Comparison of ENCODE assay signal across 8 cellular contexts in the genomic region with DNA sequence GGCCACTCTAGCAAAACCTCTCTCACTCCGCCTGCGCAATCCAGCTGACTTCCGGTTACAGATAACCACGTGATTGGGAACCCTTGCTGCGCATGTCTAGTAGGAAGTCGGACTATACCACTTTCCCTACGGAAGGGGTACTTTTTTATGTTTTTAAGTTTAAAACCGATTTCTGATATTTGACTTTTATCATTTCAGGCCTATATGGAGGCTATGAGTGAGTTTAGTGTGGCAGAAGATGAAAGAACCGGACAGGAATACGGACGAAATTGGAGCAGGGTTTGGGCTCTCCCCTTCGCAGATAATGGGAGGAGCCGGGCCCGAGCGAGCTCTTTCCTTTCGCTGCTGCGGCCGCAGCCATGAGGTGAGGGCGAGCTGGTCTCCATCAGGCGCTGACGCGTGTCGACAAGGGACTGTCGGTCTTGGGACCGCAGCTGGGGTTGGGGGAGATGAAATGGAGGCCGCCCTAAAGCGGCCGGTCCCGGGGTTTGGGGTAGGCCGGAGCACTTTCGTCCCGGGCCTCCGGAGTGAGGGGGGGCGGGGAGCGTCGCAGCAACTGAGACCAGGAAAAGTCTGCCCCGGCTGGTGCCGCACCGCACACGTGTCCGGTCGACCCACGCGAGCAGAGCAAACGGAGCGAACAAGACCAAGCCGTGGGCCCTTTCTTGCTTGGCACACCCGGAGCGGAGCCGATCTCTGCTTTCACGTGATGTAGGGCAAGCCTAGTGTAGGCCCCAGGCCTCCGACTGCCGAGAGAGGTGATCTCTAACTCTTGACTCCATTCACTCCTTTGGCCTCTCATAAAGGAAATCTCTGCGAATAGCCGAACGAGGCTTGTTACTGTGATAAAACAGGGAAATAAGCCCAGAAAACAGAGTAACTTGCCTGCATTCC. TPM values are rescaled to one million over a fixed set of nuclear protein-coding genes. Genes with fewer than 3 reads are reported as not detected.
DNase-seq lines count a peak whose midpoint lies in the region; ATAC-seq and TF ChIP-seq lines count a peak whose summit lies in the region.

A gene (plus strand): TSS at position 298 of the 894 bp plus-strand sequence. CDS start 62 bp downstream, at position 360.

- peak within 1 kb of the TSS; percentile 98 for H3K27ac ChIP-seq in PC-9

- H3K79me2 ChIP-seq in PC-9 (ENCODE audit: low read depth), result peaks cover 44% of the 10 kb centered on the region

- TF ChIP-seq CTCF in PC-9 (conservative IDR thresholded peaks at IDR 0.05), result no peak
- TF ChIP-seq CTCF in epithelial cell of proximal tubule (conservative IDR thresholded peaks at IDR 0.05; ENCODE audit: low read depth, low read length), result no peak

- ATAC-seq in GM21529 (IDR thresholded peaks at IDR 0.05; ENCODE audit: unreplicated experiment), result peak; percentile 52

- H4K20me1 ChIP-seq in PC-9 (ENCODE audit: insufficient read depth), result peaks cover 41% of the 10 kb centered on the region

- H3F3A ChIP-seq in PC-9 (ENCODE audit: insufficient read depth, low read depth), result peaks cover 68% of the 10 kb centered on the region

- H3K9me2 ChIP-seq in PC-9 (ENCODE audit: insufficient read depth), result no peaks in the 10 kb centered on the region

- intact Hi-C loops in PC-9 (cut with micrococcal nuclease; ENCODE audit: unreplicated experiment), result no loop called here

- no TSS peak for BruUV-seq in PC-9 (replicated peaks; lab: Mats Ljungman, UMichigan)

- peaks cover 37% of the 10 kb centered on the region for H3K4me1 ChIP-seq in PC-9 (replicated peaks; ENCODE audit: insufficient read depth)

- H3K27me3 ChIP-seq in PC-9 (ENCODE audit: insufficient read depth, low read depth), result no peaks in the 10 kb centered on the region

- H3K36me3 ChIP-seq in PC-9 (ENCODE audit: low read depth), result peaks cover 35% of the 10 kb centered on the region

- H2AFZ ChIP-seq in PC-9, result peak within 1 kb of the TSS; percentile 86

- DNase-seq in DMS 273 (lab: John Stamatoyannopoulos, UW; ENCODE audit: unreplicated experiment), result peak; percentile 97
- peak; percentile 95 for DNase-seq in KBM-7
- DNase-seq in PC-9, result peak; percentile 74 to 86
- DNase-seq in activated T-cell treated with anti-CD3 and anti-CD28 coated beads for 48 hours (ENCODE audit: low read depth), result peak; percentile 79
- peak; percentile 83 for DNase-seq in epithelial cell of proximal tubule (ENCODE audit: low read depth)
- peak; percentile 93 for DNase-seq in mucosa of gallbladder (ENCODE audit: low spot score)
- peak; percentile 81 for DNase-seq in stimulated activated CD8-positive, alpha-beta memory T cell treated with anti-CD3 and anti-CD28 coated beads, Interleukin-4, amount 100 ng/mL, for 24 hours (ENCODE audit: low read depth)

- H3K4me3 ChIP-seq in PC-9, result peak within 1 kb of the TSS; percentile 76
- H3K4me3 ChIP-seq in epithelial cell of proximal tubule (ENCODE audit: low read depth, low read length), result peak within 1 kb of the TSS; percentile 92

- in situ Hi-C loops in KBM-7 (cut with MboI; ENCODE audit: low pct_unique_long_range_greater_than_20kb, low sequenced_read_pairs), result no loop called here

- no peaks in the 10 kb centered on the region for H3K9me3 ChIP-seq in PC-9 (ENCODE audit: insufficient read depth, low read depth)

- POLR2A ChIA-PET in PC-9 (lab: Charles Lee; ENCODE audit: unreplicated experiment), result interaction anchor here (0.6 to 1.0 kb wide), 17 partner anchors 9 to 903 kb away, joined by 3 to 22 read pairs (median 7); a partner anchor contains a TSS

- CTCF ChIA-PET in PC-9 (lab: Charles Lee), result interaction anchor here (0.7 to 1.1 kb wide), 4 partner anchors 26 to 530 kb away, joined by 4 to 10 read pairs (median 5); no protein-coding TSS in a partner anchor

- peak within 1 kb of the TSS; percentile 99 for H3K4me2 ChIP-seq in PC-9

RNA-seq across cellular contexts. Expression of the gene that starts here (rescaled TPM):
- total RNA-seq in PC-9 (2021), result 1,438 and 1,670 TPM in 2 replicates
- 2,234 and 2,474 TPM in 2 replicates for total RNA-seq in epithelial cell of proximal tubule
- 1,121 TPM for total RNA-seq in mucosa of gallbladder

Comparison
In these comparisons a context has a peak if more than half of its experiments do, and no peak if none do; other contexts are left out.
1. Peak in every context shown above with its lines: DNase-seq, ATAC-seq, H3K4me3 ChIP-seq and H3K27ac ChIP-seq.